9 cellular contexts compared by ENCODE assay signal in the genomic region with DNA sequence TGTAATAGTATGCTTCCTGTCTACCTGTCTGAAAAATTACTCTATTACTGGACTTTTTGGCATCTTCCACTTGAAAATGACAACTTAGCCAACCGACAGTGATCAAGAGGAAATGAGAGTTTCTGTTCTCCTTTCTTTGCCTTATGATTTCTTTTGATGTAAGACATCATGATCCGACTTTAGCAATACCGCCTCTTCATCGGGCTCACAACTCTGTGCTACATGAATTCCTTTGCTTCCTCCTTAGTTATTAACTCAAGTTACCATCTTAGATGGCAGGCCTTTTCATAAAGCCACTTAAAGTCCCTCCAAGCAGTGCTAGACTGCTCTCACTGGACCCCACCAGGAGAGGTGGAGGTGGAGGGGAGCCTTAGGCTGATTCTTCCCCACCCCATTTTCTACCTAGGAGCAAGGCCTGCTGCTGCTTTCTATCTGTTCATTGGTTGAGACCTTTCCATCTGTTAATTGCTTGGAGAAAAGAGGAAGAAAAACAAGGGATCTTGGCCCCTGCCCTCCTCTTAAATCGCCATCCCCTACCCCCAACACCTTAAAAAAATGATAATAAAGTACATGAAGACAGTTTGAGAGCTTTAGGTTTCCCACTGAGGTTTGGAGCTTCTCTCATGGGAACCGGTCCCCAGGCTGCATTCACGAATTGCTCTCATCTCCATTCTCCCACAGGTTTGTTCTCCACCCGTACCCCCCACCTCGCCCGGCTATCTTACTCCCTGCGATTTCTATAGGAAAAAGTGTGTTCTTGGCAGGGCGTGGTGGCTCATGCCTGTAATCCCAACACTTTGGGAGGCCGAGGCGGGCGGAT. TPM values are rescaled to one million over a fixed set of nuclear protein-coding genes. Genes with fewer than 3 reads are reported as not detected.
DNase-seq lines count a peak whose midpoint lies in the region; ATAC-seq, FAIRE-seq and TF ChIP-seq lines count a peak whose summit lies in the region.
"Had no signal": no experiment of that assay in that cellular context is flagged by ENCODE, and none has a peak within 500 bp of the region (broad histone marks: within the 10 kb centered on the region; RNA-seq: fewer than 3 reads in every experiment).

No MANE protein-coding gene starts in this region.

- BruUV-seq in K562 (replicated peaks; lab: Mats Ljungman, UMichigan), result no TSS peak

- H3K36me3 ChIP-seq in CD4-positive, CD25-positive, alpha-beta regulatory T cell (ENCODE audit: control insufficient read depth, insufficient read depth, low read length), result no peaks in the 10 kb centered on the region
- no peaks in the 10 kb centered on the region for H3K36me3 ChIP-seq in K562 (ENCODE audit: control insufficient read depth, insufficient read depth, low read length)

- CTCF ChIA-PET in K562 (lab: Yijun Ruan, JAX; ENCODE audit: low intra/inter-chr PET ratio), result no interaction called here

- FAIRE-seq in K562 (lab: Jason Lieb, UNC), result no peak
- FAIRE-seq: islet of Langerhans had no signal

- H4K20me1 ChIP-seq in K562 (replicated peaks; ENCODE audit: control insufficient read depth, insufficient read depth, low read length), result no peaks in the 10 kb centered on the region

- TF ChIP-seq RAD21 in K562 (CRISPR knock-in tag; conservative IDR thresholded peaks at IDR 0.05 in 1 of 2, IDR thresholded peaks at IDR 0.05 in 1 of 2), result no peak

- peak overlapping the region; percentile 87 to 93 (median 90) for H3K27ac Mint-ChIP-seq in CD4-positive, CD25-positive, alpha-beta regulatory T cell

- no peak for TF ChIP-seq EP300 in K562 (IDR thresholded peaks at IDR 0.05; ENCODE audit: low read length)

- in situ Hi-C loops in K562 (cut with MboI), result loop anchor here (10.0 kb wide), 1 partner anchor 359 kb away; no protein-coding TSS in a partner anchor

- no peak overlapping the region for H3K4me2 ChIP-seq in K562 (ENCODE audit: insufficient read depth, low read length)

- peak overlapping the region; percentile 65 for H3K27ac ChIP-seq in CD4-positive, CD25-positive, alpha-beta regulatory T cell (ENCODE audit: insufficient read depth, low read length, poor library complexity, severe bottlenecking)
- H3K27ac ChIP-seq in K562 (ENCODE audit: extremely low read depth, low read depth, low read length) (no peak overlapping the region), substantia nigra (ENCODE audit: low read depth, low read length, poor library complexity, severe bottlenecking) (peak overlapping the region; percentile 0)

- peak in 2 of 3 donors; percentile 25 to 56 for DNase-seq in CD4-positive, CD25-positive, alpha-beta regulatory T cell
- no peak for DNase-seq in K562 (ENCODE audit: extremely low read depth in 1 of 4, low spot score in 3 of 4)
- DNase-seq in substantia nigra (lab: John Stamatoyannopoulos, UW), result peak in 1 of 49 donors; percentile 19
- no peak for DNase-seq in cortex of kidney (lab: John Stamatoyannopoulos, UW)
- no peak for DNase-seq in activated effector memory CD4-positive, alpha-beta T cell treated with anti-CD3 and anti-CD28 coated beads, Interleukin-2, amount 50 U/mL, for 16 hours
- no peak for DNase-seq in NCI-H82 (lab: John Stamatoyannopoulos, UW)

- peaks cover 49% of the 10 kb centered on the region for H3K4me1 ChIP-seq in CD4-positive, CD25-positive, alpha-beta regulatory T cell (ENCODE audit: control insufficient read depth, insufficient read depth, low read length, poor library complexity, severe bottlenecking)
- peaks cover 34 to 37% of the 10 kb centered on the region in 2 experiments for H3K4me1 ChIP-seq in K562 (replicated peaks in 1 of 2; ENCODE audit: control insufficient read depth in 2 of 2, insufficient read depth in 2 of 2, low read length in 2 of 2)

- H3K9me1 ChIP-seq in K562 (ENCODE audit: control insufficient read depth, insufficient read depth, low read length), result no peaks in the 10 kb centered on the region

- no peak for TF ChIP-seq CTCF in K562 (IDR thresholded peaks at IDR 0.05 in 2 of 3, conservative IDR thresholded peaks at IDR 0.05 in 1 of 3; ENCODE audit: insufficient read depth in 2 of 3, low read depth in 1 of 3, low read length in 3 of 3)

- peak; percentile 33 to 38 for ATAC-seq in CD4-positive, CD25-positive, alpha-beta regulatory T cell (ENCODE audit: low read depth in 2 of 2)
- peak; percentile 65 for ATAC-seq in GM19397 (IDR thresholded peaks at IDR 0.05; ENCODE audit: unreplicated experiment)
- peak; percentile 82 for ATAC-seq in HG03378 (IDR thresholded peaks at IDR 0.05; ENCODE audit: unreplicated experiment)
- ATAC-seq in K562, result no peak

- H3K4me3 Mint-ChIP-seq in CD4-positive, CD25-positive, alpha-beta regulatory T cell, result peak overlapping the region; percentile 59 to 84 (median 66)

- no peaks in the 10 kb centered on the region for H3K9me3 Mint-ChIP-seq in CD4-positive, CD25-positive, alpha-beta regulatory T cell

- H2AFZ ChIP-seq in K562 (ENCODE audit: low read depth, low read length), result 0 out of 2 replicates have a peak overlapping the region, but pooled peaks have one; percentile 15

- no peaks in the 10 kb centered on the region for H3K27me3 ChIP-seq in CD4-positive, CD25-positive, alpha-beta regulatory T cell (ENCODE audit: control insufficient read depth, insufficient read depth, low read length)
- H3K27me3 ChIP-seq in K562 (ENCODE audit: control insufficient read depth in 2 of 2, insufficient read depth in 2 of 2, low read length in 2 of 2), result no peaks in the 10 kb centered on the region

- intact Hi-C loops in K562 (cut with micrococcal nuclease), result no loop called here

- H3K36me3 Mint-ChIP-seq in CD4-positive, CD25-positive, alpha-beta regulatory T cell, result no peaks in the 10 kb centered on the region

- 77% methylated on average over 14 of the region's 15 CpGs for WGBS in K562 (ENCODE audit: insufficient coverage, low coverage, missing lambda C conversion rate)

- H3K27me3 Mint-ChIP-seq in CD4-positive, CD25-positive, alpha-beta regulatory T cell, result no peaks in the 10 kb centered on the region

- peaks cover 25 to 75% (median 52%) of the 10 kb centered on the region in 4 donors for H3K4me1 Mint-ChIP-seq in CD4-positive, CD25-positive, alpha-beta regulatory T cell

- H3K4me3 ChIP-seq in CD4-positive, CD25-positive, alpha-beta regulatory T cell (ENCODE audit: low read depth, low read length), result peak overlapping the region; percentile 57
- H3K4me3 ChIP-seq in K562, result no peak overlapping the region

- POLR2A ChIA-PET in K562 (lab: Yijun Ruan, JAX), result no interaction called here

- H3K79me2 ChIP-seq in K562 (ENCODE audit: control insufficient read depth, insufficient read depth, low read length), result no peaks in the 10 kb centered on the region

- H3K9ac ChIP-seq in K562 (ENCODE audit: insufficient read depth in 1 of 2, low read depth in 2 of 2, low read length in 2 of 2), result no peak overlapping the region

- H3K9me3 ChIP-seq in CD4-positive, CD25-positive, alpha-beta regulatory T cell (ENCODE audit: control insufficient read depth in 2 of 2, low read length in 2 of 2), result no peaks in the 10 kb centered on the region
- no peaks in the 10 kb centered on the region; the same call in 1 of the 2 replicates for H3K9me3 ChIP-seq in K562 (replicated peaks; ENCODE audit: control insufficient read depth, insufficient read depth, low read depth, low read length)

- no peak for TF ChIP-seq POLR2A in K562 (conservative IDR thresholded peaks at IDR 0.05)

RNA-seq across cellular contexts. Expression of gene MCM3, which starts 21.6 kb away (rescaled TPM):
- 24.5 TPM for total RNA-seq in CD4-positive, CD25-positive, alpha-beta regulatory T cell
- 10 to 100 TPM; 60.6 to 67.8 (median 62.0) TPM for polyA plus RNA-seq in CD4-positive, CD25-positive, alpha-beta regulatory T cell
- total RNA-seq in K562 (2011; cell fraction: chromatin; rRNA removed; ENCODE audit: low replicate concordance), result 257 and 369 TPM in 2 replicates
- 237 and 246 TPM in 2 replicates for total RNA-seq in K562 (2011; cell fraction: nucleolus; rRNA removed)
- 205 and 228 TPM in 2 replicates for total RNA-seq in K562 (2011; cell fraction: nucleoplasm; rRNA removed)
- total RNA-seq in K562 (2014; rRNA removed) (245 and 270 TPM in 2 replicates), K562 (2014; rRNA removed; fragmentation: Illumina TruSeq; extraction: Trizol) (211 and 223 TPM in 2 replicates), K562 (2015; rRNA removed; fragmentation: Illumina TruSeq; extraction: Trizol) (250 and 258 TPM in 2 replicates), K562 (2021) (187 and 202 TPM in 2 replicates)
- polyA plus RNA-seq in K562 (2011; rRNA removed) (262 and 272 TPM in 2 replicates), K562 (2014; fragmentation: Illumina TruSeq; extraction: Trizol) (222 and 263 TPM in 2 replicates), K562 (2014; fragmentation: Nextera tagmentation; extraction: Ambion mirVana) (100 to 1,000 TPM in 1 of 2 experiments, 10 to 100 TPM in 1; 76.1 to 141 TPM), K562 (2014; rRNA removed) (238 and 264 TPM in 2 replicates)
- 181 and 231 TPM in 2 replicates for polyA plus RNA-seq in K562 (2011; cell fraction: cytosol; rRNA removed)
- 455 and 511 TPM in 2 replicates for polyA plus RNA-seq in K562 (2011; cell fraction: nucleus; rRNA removed)
- 160 and 166 TPM in 2 replicates for polyA plus RNA-seq in K562 (2012)
- polyA minus RNA-seq in K562 (2011; rRNA and poly(A)+ RNA removed), result 320 and 341 TPM in 2 replicates
- polyA minus RNA-seq in K562 (2011; cell fraction: cytosol; rRNA and poly(A)+ RNA removed), result 122 and 130 TPM in 2 replicates
- 198 and 295 TPM in 2 replicates for polyA minus RNA-seq in K562 (2011; cell fraction: nucleus; rRNA and poly(A)+ RNA removed)

RNA-seq across cellular contexts. Expression of gene PAQR8, which starts 55.8 kb away (rescaled TPM):
- 5.4 TPM for total RNA-seq in CD4-positive, CD25-positive, alpha-beta regulatory T cell
- 10 to 100 TPM in 3 of 4 donors, 1 to 10 TPM in 1; 8.6 to 18.5 (median 15.5) TPM for polyA plus RNA-seq in CD4-positive, CD25-positive, alpha-beta regulatory T cell
- total RNA-seq in K562 (2011; cell fraction: chromatin; rRNA removed; ENCODE audit: low replicate concordance), result 9.3 and 9.5 TPM in 2 replicates
- total RNA-seq in K562 (2011; cell fraction: nucleolus; rRNA removed), result 12.0 and 12.5 TPM in 2 replicates
- 13.9 and 16.5 TPM in 2 replicates for total RNA-seq in K562 (2011; cell fraction: nucleoplasm; rRNA removed)
- total RNA-seq in K562 (2014; rRNA removed) (3.0 and 3.7 TPM in 2 replicates), K562 (2014; rRNA removed; fragmentation: Illumina TruSeq; extraction: Trizol) (4.3 and 4.7 TPM in 2 replicates), K562 (2015; rRNA removed; fragmentation: Illumina TruSeq; extraction: Trizol) (2.9 and 3.2 TPM in 2 replicates), K562 (2021) (5.4 and 7.1 TPM in 2 replicates)
- polyA plus RNA-seq in K562 (2011; rRNA removed) (10.2 and 15.4 TPM in 2 replicates), K562 (2014; fragmentation: Illumina TruSeq; extraction: Trizol) (4.3 and 5.1 TPM in 2 replicates), K562 (2014; fragmentation: Nextera tagmentation; extraction: Ambion mirVana) (1 to 10 TPM; 1.4 TPM), K562 (2014; rRNA removed) (3.5 and 3.8 TPM in 2 replicates)
- 12.7 and 14.5 TPM in 2 replicates for polyA plus RNA-seq in K562 (2011; cell fraction: cytosol; rRNA removed)
- polyA plus RNA-seq in K562 (2011; cell fraction: nucleus; rRNA removed), result 5.0 and 7.7 TPM in 2 replicates
- polyA plus RNA-seq in K562 (2012), result 4.1 and 5.7 TPM in 2 replicates
- 13.6 and 19.4 TPM in 2 replicates for polyA minus RNA-seq in K562 (2011; rRNA and poly(A)+ RNA removed)
- 7.9 and 11.4 TPM in 2 replicates for polyA minus RNA-seq in K562 (2011; cell fraction: cytosol; rRNA and poly(A)+ RNA removed)
- 4.6 and 9.8 TPM in 2 replicates for polyA minus RNA-seq in K562 (2011; cell fraction: nucleus; rRNA and poly(A)+ RNA removed)

Comparison
In these comparisons a context has a peak if more than half of its experiments do, and no peak if none do; other contexts are left out.
1. DNase-seq: peak in CD4-positive, CD25-positive, alpha-beta regulatory T cell (2 of 3); none in K562 (0 of 4), cortex of kidney (single experiment), activated effector memory CD4-positive, alpha-beta T cell treated with anti-CD3 and anti-CD28 coated beads, Interleukin-2, amount 50 U/mL, for 16 hours (single experiment) and NCI-H82 (single experiment).